Comparison of ENCODE assay signal across 2 cellular contexts in the genomic region with DNA sequence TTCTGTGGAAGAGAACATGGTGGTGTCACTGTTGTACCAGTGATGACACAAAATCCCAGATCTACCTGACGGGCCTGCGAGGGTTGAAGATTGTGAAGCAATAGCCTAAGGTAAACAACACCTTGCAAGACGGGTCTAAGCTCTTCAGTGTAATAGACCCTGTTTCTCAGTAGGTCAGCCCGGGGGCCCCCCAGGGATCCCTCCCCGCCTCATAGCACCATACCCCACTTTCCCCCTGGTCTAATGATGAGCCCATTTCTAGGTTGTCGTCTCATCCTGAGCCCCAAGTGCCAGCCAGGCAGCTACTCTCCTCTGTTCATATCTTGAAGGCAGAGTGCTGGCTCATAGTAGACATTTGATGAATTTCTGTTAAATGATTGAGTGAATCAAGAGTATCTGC.
TF ChIP-seq lines count a peak whose summit lies in the region.

No MANE protein-coding gene starts in this region.

TF ChIP-seq in liver, 16 proteins besides CTCF, POLR2A, EP300 and RAD21:
- no peak for TF ChIP-seq TAF1 (conservative IDR thresholded peaks at IDR 0.05)
- TF ChIP-seq FOXA2 (IDR thresholded peaks at IDR 0.05), result no peak
- no peak for TF ChIP-seq ATF3 (IDR thresholded peaks at IDR 0.05)
- no peak for TF ChIP-seq GABPA (IDR thresholded peaks at IDR 0.05 in 1 of 2, conservative IDR thresholded peaks at IDR 0.05 in 1 of 2)
- TF ChIP-seq YY1 (IDR thresholded peaks at IDR 0.05), result no peak
- no peak for TF ChIP-seq SP1 (IDR thresholded peaks at IDR 0.05)
TF ChIP-seq in liver: peak in this region for 0.

TF ChIP-seq in HepG2, 621 proteins besides CTCF, POLR2A, EP300 and RAD21:
- TF ChIP-seq ZNF549 (CRISPR knock-in tag; IDR thresholded peaks at IDR 0.05) (no peak), AFF4 (CRISPR knock-in tag; IDR thresholded peaks at IDR 0.05) (no peak), ZNF44 (CRISPR knock-in tag; IDR thresholded peaks at IDR 0.05) (no peak), SALL1 (CRISPR knock-in tag; IDR thresholded peaks at IDR 0.05) (no peak), AHR (CRISPR knock-in tag; IDR thresholded peaks at IDR 0.05) (no peak), HOMEZ (CRISPR knock-in tag; IDR thresholded peaks at IDR 0.05; ENCODE audit: low read depth) (no peak), KMT2B (CRISPR knock-in tag; IDR thresholded peaks at IDR 0.05) (no peak), ZNF687 (CRISPR knock-in tag; IDR thresholded peaks at IDR 0.05) (no peak), LBX2 (CRISPR knock-in tag; IDR thresholded peaks at IDR 0.05; ENCODE audit: borderline replicate concordance) (no peak), RERE (CRISPR knock-in tag; IDR thresholded peaks at IDR 0.05; ENCODE audit: low read depth) (no peak), ZMAT3 (CRISPR knock-in tag; conservative IDR thresholded peaks at IDR 0.05) (no peak), PCBP1 (IDR thresholded peaks at IDR 0.05; ENCODE audit: borderline replicate concordance, low read depth, low read length) (no peak), MIER3 (CRISPR knock-in tag; IDR thresholded peaks at IDR 0.05; ENCODE audit: borderline replicate concordance) (no peak), ZNF496 (CRISPR knock-in tag; IDR thresholded peaks at IDR 0.05; ENCODE audit: insufficient replicate concordance) (no peak), KLF16 (CRISPR knock-in tag; IDR thresholded peaks at IDR 0.05) (no peak), FOXO4 (CRISPR knock-in tag; conservative IDR thresholded peaks at IDR 0.05) (no peak)
- TF ChIP-seq, protein P1, sequence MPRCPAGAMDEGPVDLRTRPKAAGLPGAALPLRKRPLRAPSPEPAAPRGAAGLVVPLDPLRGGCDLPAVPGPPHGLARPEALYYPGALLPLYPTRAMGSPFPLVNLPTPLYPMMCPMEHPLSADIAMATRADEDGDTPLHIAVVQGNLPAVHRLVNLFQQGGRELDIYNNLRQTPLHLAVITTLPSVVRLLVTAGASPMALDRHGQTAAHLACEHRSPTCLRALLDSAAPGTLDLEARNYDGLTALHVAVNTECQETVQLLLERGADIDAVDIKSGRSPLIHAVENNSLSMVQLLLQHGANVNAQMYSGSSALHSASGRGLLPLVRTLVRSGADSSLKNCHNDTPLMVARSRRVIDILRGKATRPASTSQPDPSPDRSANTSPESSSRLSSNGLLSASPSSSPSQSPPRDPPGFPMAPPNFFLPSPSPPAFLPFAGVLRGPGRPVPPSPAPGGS (CRISPR knock-in tag; IDR thresholded peaks at IDR 0.05), result no peak
- TF ChIP-seq, protein P2, sequence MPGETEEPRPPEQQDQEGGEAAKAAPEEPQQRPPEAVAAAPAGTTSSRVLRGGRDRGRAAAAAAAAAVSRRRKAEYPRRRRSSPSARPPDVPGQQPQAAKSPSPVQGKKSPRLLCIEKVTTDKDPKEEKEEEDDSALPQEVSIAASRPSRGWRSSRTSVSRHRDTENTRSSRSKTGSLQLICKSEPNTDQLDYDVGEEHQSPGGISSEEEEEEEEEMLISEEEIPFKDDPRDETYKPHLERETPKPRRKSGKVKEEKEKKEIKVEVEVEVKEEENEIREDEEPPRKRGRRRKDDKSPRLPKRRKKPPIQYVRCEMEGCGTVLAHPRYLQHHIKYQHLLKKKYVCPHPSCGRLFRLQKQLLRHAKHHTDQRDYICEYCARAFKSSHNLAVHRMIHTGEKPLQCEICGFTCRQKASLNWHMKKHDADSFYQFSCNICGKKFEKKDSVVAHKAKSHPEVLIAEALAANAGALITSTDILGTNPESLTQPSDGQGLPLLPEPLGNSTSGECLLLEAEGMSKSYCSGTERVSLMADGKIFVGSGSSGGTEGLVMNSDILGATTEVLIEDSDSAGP (CRISPR knock-in tag; IDR thresholded peaks at IDR 0.05; ENCODE audit: borderline replicate concordance), result no peak
